In the genomic region with DNA sequence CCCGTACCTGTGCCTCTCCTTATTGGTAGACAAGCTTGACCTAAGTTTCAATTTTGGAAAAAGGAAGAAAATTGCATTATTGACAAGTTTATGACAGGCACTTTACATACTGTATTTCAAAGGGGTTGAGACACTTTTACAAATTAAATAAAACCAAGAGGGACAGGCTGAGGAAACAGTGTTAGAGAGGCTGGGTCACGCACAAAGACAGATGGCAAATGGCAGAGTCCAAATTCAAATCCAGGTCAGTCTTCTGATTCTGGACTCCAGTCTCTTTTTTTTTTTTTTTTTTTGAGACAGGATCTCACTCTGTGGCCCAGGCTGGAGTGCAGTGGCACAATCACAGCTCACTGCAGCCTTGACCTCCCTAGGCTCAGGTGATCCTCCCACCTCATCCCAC, we compare ENCODE assay signal across 1 cellular context.
TF ChIP-seq lines count a peak whose summit lies in the region.

No MANE protein-coding gene starts in this region.

TF ChIP-seq in SK-N-SH, 30 proteins besides CTCF, POLR2A, EP300 and RAD21 (continued from another document):
- TF ChIP-seq, protein P1, sequence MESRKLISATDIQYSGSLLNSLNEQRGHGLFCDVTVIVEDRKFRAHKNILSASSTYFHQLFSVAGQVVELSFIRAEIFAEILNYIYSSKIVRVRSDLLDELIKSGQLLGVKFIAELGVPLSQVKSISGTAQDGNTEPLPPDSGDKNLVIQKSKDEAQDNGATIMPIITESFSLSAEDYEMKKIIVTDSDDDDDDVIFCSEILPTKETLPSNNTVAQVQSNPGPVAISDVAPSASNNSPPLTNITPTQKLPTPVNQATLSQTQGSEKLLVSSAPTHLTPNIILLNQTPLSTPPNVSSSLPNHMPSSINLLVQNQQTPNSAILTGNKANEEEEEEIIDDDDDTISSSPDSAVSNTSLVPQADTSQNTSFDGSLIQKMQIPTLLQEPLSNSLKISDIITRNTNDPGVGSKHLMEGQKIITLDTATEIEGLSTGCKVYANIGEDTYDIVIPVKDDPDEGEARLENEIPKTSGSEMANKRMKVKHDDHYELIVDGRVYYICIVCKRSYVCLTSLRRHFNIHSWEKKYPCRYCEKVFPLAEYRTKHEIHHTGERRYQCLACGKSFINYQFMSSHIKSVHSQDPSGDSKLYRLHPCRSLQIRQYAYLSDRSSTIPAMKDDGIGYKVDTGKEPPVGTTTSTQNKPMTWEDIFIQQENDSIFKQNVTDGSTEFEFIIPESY (IDR thresholded peaks at IDR 0.05; ENCODE audit: borderline replicate concordance, low read depth): no peak
- TF ChIP-seq RCOR1 (IDR thresholded peaks at IDR 0.05; ENCODE audit: low read length): no peak
- TF ChIP-seq SMC3 (IDR thresholded peaks at IDR 0.05; ENCODE audit: low read depth, low read length): no peak
